ENCODE assay signal across 1 cellular context in genomic region chr5:116766470-116766947, GRCh38.
TF ChIP-seq lines count a peak whose summit lies in the region.

No MANE protein-coding gene starts in this region.

TF ChIP-seq in HepG2, 621 proteins besides CTCF, POLR2A, EP300 and RAD21 (continued from another document and continues in another):
- TF ChIP-seq ZNF770 (CRISPR knock-in tag; IDR thresholded peaks at IDR 0.05) (no peak), PBX2 (CRISPR knock-in tag; IDR thresholded peaks at IDR 0.05) (no peak), FOXK1 (CRISPR knock-in tag; IDR thresholded peaks at IDR 0.05; ENCODE audit: borderline replicate concordance, low read depth) (0 out of 2 replicates have a peak, but pooled peaks have one; percentile 45), USF2 (IDR thresholded peaks at IDR 0.05; ENCODE audit: low read depth, low read length) (no peak), USF2 (CRISPR knock-in tag; IDR thresholded peaks at IDR 0.05; ENCODE audit: borderline replicate concordance) (no peak), TIGD3 (CRISPR knock-in tag; IDR thresholded peaks at IDR 0.05; ENCODE audit: borderline replicate concordance) (no peak), NFIB (CRISPR knock-in tag; IDR thresholded peaks at IDR 0.05; ENCODE audit: borderline replicate concordance) (no peak), KDM2A (CRISPR knock-in tag; IDR thresholded peaks at IDR 0.05; ENCODE audit: borderline replicate concordance, low read depth) (no peak), SOX6 (IDR thresholded peaks at IDR 0.05) (no peak), SOX6 (CRISPR knock-in tag; IDR thresholded peaks at IDR 0.05) (peak; percentile 51; the same call in 1 of the 2 replicates), GATAD2A (CRISPR knock-in tag; IDR thresholded peaks at IDR 0.05) (peak; percentile 84), TGIF2 (CRISPR knock-in tag; IDR thresholded peaks at IDR 0.05) (no peak), ZBTB14 (CRISPR knock-in tag; IDR thresholded peaks at IDR 0.05) (no peak), MBNL3 (CRISPR knock-in tag; conservative IDR thresholded peaks at IDR 0.05) (no peak), POGZ (CRISPR knock-in tag; IDR thresholded peaks at IDR 0.05) (no peak), TBX3 (IDR thresholded peaks at IDR 0.05; ENCODE audit: borderline replicate concordance) (no peak), SMYD3 (CRISPR knock-in tag; IDR thresholded peaks at IDR 0.05) (no peak), NR2F2 (IDR thresholded peaks at IDR 0.05; ENCODE audit: borderline replicate concordance, low read depth) (no peak), ZNF558 (CRISPR knock-in tag; IDR thresholded peaks at IDR 0.05; ENCODE audit: borderline replicate concordance) (no peak), ZNF777 (CRISPR knock-in tag; IDR thresholded peaks at IDR 0.05) (no peak), ZFYVE20 (CRISPR knock-in tag; IDR thresholded peaks at IDR 0.05; ENCODE audit: borderline replicate concordance, low read depth) (no peak), PAX8 (CRISPR knock-in tag; IDR thresholded peaks at IDR 0.05; ENCODE audit: borderline replicate concordance) (no peak), JDP2 (CRISPR knock-in tag; IDR thresholded peaks at IDR 0.05; ENCODE audit: borderline replicate concordance) (no peak), KMT2B (CRISPR knock-in tag; IDR thresholded peaks at IDR 0.05) (no peak), FOXA3 (CRISPR knock-in tag; IDR thresholded peaks at IDR 0.05) (peak; percentile 66; the same call in 1 of the 2 replicates), ZNF724P (CRISPR knock-in tag; IDR thresholded peaks at IDR 0.05; ENCODE audit: borderline replicate concordance) (no peak), KDM5A (IDR thresholded peaks at IDR 0.05; ENCODE audit: borderline replicate concordance, low read length) (no peak), ZNF3 (CRISPR knock-in tag; IDR thresholded peaks at IDR 0.05) (no peak), CHD4 (IDR thresholded peaks at IDR 0.05; ENCODE audit: borderline replicate concordance, low read length) (no peak), RFX3 (CRISPR knock-in tag; IDR thresholded peaks at IDR 0.05) (no peak), ZNF235 (CRISPR knock-in tag; IDR thresholded peaks at IDR 0.05; ENCODE audit: borderline replicate concordance) (no peak), NAIF1 (CRISPR knock-in tag; IDR thresholded peaks at IDR 0.05; ENCODE audit: borderline replicate concordance) (no peak), ZMAT3 (CRISPR knock-in tag; conservative IDR thresholded peaks at IDR 0.05) (no peak), ZNF225 (CRISPR knock-in tag; IDR thresholded peaks at IDR 0.05) (no peak), FOSL2 (CRISPR knock-in tag; IDR thresholded peaks at IDR 0.05) (peak; percentile 98), ZBTB43 (CRISPR knock-in tag; conservative IDR thresholded peaks at IDR 0.05) (no peak), ZKSCAN8 (CRISPR knock-in tag; IDR thresholded peaks at IDR 0.05; ENCODE audit: borderline replicate concordance) (peak; percentile 41; the same call in 1 of the 2 replicates), SYNCRIP (IDR thresholded peaks at IDR 0.05; ENCODE audit: insufficient read depth, low read depth, low read length) (no peak), ZNF530 (CRISPR knock-in tag; IDR thresholded peaks at IDR 0.05; ENCODE audit: low read depth) (no peak), SETDB1 (CRISPR knock-in tag; IDR thresholded peaks at IDR 0.05; ENCODE audit: borderline replicate concordance) (no peak), KLF11 (CRISPR knock-in tag; IDR thresholded peaks at IDR 0.05) (0 out of 2 replicates have a peak, but pooled peaks have one; percentile 31), GPN1 (CRISPR knock-in tag; IDR thresholded peaks at IDR 0.05; ENCODE audit: borderline replicate concordance) (no peak), GATA4 (IDR thresholded peaks at IDR 0.05; ENCODE audit: borderline replicate concordance, low read depth) (no peak), ZNF317 (CRISPR knock-in tag; IDR thresholded peaks at IDR 0.05) (no peak), MED8 (CRISPR knock-in tag; IDR thresholded peaks at IDR 0.05; ENCODE audit: insufficient replicate concordance) (no peak), HNRNPH1 (optimal IDR thresholded peaks at IDR 0.05; ENCODE audit: low read depth, low read length) (no peak), ZNF160 (CRISPR knock-in tag; IDR thresholded peaks at IDR 0.05) (no peak), NFE2 (CRISPR knock-in tag; IDR thresholded peaks at IDR 0.05) (0 out of 2 replicates have a peak, but pooled peaks have one; percentile 59), CEBPG (CRISPR knock-in tag; IDR thresholded peaks at IDR 0.05) (peak; percentile 72), KLF13 (CRISPR knock-in tag; IDR thresholded peaks at IDR 0.05) (no peak), FLYWCH1 (CRISPR knock-in tag; IDR thresholded peaks at IDR 0.05) (no peak), RARA (CRISPR knock-in tag; IDR thresholded peaks at IDR 0.05) (peak; percentile 61), ZNF547 (CRISPR knock-in tag; IDR thresholded peaks at IDR 0.05) (no peak)
- TF ChIP-seq, protein P1, sequence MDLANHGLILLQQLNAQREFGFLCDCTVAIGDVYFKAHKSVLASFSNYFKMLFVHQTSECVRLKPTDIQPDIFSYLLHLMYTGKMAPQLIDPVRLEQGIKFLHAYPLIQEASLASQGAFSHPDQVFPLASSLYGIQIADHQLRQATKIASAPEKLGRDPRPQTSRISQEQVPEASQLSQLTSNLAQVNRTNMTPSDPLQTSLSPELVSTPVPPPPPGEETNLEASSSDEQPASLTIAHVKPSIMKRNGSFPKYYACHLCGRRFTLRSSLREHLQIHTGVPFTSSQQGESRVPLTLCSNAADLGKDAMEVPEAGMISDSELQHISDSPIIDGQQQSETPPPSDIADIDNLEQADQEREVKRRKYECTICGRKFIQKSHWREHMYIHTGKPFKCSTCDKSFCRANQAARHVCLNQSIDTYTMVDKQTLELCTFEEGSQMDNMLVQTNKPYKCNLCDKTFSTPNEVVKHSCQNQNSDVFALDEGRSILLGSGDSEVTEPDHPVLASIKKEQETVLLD (CRISPR knock-in tag; IDR thresholded peaks at IDR 0.05; ENCODE audit: low read depth), result no peak
- TF ChIP-seq, protein P2, sequence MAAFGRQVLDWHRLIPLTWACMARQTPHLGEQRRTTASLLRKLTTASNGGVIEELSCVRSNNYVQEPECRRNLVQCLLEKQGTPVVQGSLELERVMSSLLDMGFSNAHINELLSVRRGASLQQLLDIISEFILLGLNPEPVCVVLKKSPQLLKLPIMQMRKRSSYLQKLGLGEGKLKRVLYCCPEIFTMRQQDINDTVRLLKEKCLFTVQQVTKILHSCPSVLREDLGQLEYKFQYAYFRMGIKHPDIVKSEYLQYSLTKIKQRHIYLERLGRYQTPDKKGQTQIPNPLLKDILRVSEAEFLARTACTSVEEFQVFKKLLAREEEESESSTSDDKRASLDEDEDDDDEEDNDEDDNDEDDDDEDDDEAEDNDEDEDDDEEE (CRISPR knock-in tag; IDR thresholded peaks at IDR 0.05), result no peak
- TF ChIP-seq, protein P3, sequence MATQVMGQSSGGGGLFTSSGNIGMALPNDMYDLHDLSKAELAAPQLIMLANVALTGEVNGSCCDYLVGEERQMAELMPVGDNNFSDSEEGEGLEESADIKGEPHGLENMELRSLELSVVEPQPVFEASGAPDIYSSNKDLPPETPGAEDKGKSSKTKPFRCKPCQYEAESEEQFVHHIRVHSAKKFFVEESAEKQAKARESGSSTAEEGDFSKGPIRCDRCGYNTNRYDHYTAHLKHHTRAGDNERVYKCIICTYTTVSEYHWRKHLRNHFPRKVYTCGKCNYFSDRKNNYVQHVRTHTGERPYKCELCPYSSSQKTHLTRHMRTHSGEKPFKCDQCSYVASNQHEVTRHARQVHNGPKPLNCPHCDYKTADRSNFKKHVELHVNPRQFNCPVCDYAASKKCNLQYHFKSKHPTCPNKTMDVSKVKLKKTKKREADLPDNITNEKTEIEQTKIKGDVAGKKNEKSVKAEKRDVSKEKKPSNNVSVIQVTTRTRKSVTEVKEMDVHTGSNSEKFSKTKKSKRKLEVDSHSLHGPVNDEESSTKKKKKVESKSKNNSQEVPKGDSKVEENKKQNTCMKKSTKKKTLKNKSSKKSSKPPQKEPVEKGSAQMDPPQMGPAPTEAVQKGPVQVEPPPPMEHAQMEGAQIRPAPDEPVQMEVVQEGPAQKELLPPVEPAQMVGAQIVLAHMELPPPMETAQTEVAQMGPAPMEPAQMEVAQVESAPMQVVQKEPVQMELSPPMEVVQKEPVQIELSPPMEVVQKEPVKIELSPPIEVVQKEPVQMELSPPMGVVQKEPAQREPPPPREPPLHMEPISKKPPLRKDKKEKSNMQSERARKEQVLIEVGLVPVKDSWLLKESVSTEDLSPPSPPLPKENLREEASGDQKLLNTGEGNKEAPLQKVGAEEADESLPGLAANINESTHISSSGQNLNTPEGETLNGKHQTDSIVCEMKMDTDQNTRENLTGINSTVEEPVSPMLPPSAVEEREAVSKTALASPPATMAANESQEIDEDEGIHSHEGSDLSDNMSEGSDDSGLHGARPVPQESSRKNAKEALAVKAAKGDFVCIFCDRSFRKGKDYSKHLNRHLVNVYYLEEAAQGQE (IDR thresholded peaks at IDR 0.05; ENCODE audit: borderline replicate concordance in 1 of 2, low read depth in 1 of 2, low read length in 2 of 2), result no peak
